In the genomic region with DNA sequence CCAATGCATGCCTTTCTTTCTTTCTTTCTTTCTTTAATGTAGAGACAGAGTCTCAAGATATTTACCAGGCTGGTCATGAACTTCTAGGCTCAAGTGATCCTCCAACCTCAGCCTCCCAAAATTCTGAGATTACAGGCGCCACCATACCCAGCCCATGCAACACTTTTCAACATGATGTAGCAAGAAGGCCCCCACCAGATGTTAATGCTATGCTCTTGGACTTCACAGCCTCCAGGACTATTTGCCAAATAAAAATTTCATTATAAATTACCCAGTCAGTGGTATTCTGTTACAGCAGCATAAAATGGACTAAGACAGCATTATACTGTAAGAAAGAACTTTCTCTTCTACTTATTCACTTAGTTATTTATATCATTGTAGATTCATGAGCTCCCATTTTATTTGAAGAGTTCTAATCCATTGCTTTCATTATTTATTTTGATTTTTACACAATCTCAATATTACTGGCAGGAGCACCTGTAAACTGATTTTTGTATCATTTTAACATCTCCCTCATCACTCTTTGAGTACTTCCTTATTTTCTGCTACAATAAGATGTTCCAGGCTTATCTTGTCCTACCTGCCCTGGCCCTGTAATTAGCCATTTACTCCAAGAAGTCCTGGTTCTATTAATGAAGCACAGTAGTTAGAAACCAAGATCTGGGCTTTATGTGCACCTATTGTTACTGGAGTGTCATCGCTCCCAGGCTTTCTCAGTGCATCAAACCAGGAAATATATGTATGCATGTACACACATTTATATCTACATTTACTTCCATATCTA, we compare ENCODE assay signal across 1 cellular context.
TF ChIP-seq lines count a peak whose summit lies in the region.

No MANE protein-coding gene starts in this region.

TF ChIP-seq in K562, 482 proteins besides CTCF, POLR2A, EP300 and RAD21 (continued from another document):
- TF ChIP-seq, protein P1, sequence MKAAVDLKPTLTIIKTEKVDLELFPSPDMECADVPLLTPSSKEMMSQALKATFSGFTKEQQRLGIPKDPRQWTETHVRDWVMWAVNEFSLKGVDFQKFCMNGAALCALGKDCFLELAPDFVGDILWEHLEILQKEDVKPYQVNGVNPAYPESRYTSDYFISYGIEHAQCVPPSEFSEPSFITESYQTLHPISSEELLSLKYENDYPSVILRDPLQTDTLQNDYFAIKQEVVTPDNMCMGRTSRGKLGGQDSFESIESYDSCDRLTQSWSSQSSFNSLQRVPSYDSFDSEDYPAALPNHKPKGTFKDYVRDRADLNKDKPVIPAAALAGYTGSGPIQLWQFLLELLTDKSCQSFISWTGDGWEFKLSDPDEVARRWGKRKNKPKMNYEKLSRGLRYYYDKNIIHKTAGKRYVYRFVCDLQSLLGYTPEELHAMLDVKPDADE (conservative IDR thresholded peaks at IDR 0.05; ENCODE audit: control insufficient read depth, low read depth, low read length) = no peak
- TF ChIP-seq KDM4B (IDR thresholded peaks at IDR 0.05; ENCODE audit: borderline replicate concordance in 2 of 2, low read depth in 1 of 2) (no peak), SMARCE1 (IDR thresholded peaks at IDR 0.05) (no peak), TRIM24 (IDR thresholded peaks at IDR 0.05) (peak; percentile 80 to 85), TAF7 (tag; IDR thresholded peaks at IDR 0.05) (no peak), RBM34 (IDR thresholded peaks at IDR 0.05; ENCODE audit: borderline replicate concordance, insufficient read depth, low read length) (no peak), MAZ (CRISPR knock-in tag; conservative IDR thresholded peaks at IDR 0.05 in 1 of 2, IDR thresholded peaks at IDR 0.05 in 1 of 2) (0 out of 4 replicates have a peak, but pooled peaks of 1 of the 2 experiments have one; percentile 12), NFATC3 (IDR thresholded peaks at IDR 0.05) (no peak), HNRNPH1 (optimal IDR thresholded peaks at IDR 0.05; ENCODE audit: low read depth, low read length) (no peak), ERF (CRISPR knock-in tag; IDR thresholded peaks at IDR 0.05) (no peak), ZNF764 (CRISPR knock-in tag; IDR thresholded peaks at IDR 0.05; ENCODE audit: low read depth) (no peak), ZFP1 (CRISPR knock-in tag; IDR thresholded peaks at IDR 0.05) (0 out of 2 replicates have a peak, but pooled peaks have one; percentile 11), RAD51 (IDR thresholded peaks at IDR 0.05; ENCODE audit: borderline replicate concordance, low read depth) (no peak), ETV6 (IDR thresholded peaks at IDR 0.05; ENCODE audit: borderline replicate concordance in 1 of 2, low read depth in 2 of 2, low read length in 1 of 2) (no peak), ETV6 (CRISPR knock-in tag; IDR thresholded peaks at IDR 0.05; ENCODE audit: borderline replicate concordance) (no peak), ZBED1 (IDR thresholded peaks at IDR 0.05) (no peak), SAFB (IDR thresholded peaks at IDR 0.05; ENCODE audit: borderline replicate concordance, low read depth, low read length) (no peak), BCL6 (CRISPR knock-in tag; IDR thresholded peaks at IDR 0.05) (no peak), SETDB1 (IDR thresholded peaks at IDR 0.05; ENCODE audit: low read length) (no peak), CAMTA2 (CRISPR knock-in tag; conservative IDR thresholded peaks at IDR 0.05) (no peak), CBFB (CRISPR knock-in tag; IDR thresholded peaks at IDR 0.05) (no peak), IFI16 (CRISPR knock-in tag; IDR thresholded peaks at IDR 0.05) (no peak), ZNF395 (CRISPR knock-in tag; IDR thresholded peaks at IDR 0.05) (no peak), CCAR2 (IDR thresholded peaks at IDR 0.05; ENCODE audit: low read depth, low read length) (no peak)
- TF ChIP-seq, protein P2, sequence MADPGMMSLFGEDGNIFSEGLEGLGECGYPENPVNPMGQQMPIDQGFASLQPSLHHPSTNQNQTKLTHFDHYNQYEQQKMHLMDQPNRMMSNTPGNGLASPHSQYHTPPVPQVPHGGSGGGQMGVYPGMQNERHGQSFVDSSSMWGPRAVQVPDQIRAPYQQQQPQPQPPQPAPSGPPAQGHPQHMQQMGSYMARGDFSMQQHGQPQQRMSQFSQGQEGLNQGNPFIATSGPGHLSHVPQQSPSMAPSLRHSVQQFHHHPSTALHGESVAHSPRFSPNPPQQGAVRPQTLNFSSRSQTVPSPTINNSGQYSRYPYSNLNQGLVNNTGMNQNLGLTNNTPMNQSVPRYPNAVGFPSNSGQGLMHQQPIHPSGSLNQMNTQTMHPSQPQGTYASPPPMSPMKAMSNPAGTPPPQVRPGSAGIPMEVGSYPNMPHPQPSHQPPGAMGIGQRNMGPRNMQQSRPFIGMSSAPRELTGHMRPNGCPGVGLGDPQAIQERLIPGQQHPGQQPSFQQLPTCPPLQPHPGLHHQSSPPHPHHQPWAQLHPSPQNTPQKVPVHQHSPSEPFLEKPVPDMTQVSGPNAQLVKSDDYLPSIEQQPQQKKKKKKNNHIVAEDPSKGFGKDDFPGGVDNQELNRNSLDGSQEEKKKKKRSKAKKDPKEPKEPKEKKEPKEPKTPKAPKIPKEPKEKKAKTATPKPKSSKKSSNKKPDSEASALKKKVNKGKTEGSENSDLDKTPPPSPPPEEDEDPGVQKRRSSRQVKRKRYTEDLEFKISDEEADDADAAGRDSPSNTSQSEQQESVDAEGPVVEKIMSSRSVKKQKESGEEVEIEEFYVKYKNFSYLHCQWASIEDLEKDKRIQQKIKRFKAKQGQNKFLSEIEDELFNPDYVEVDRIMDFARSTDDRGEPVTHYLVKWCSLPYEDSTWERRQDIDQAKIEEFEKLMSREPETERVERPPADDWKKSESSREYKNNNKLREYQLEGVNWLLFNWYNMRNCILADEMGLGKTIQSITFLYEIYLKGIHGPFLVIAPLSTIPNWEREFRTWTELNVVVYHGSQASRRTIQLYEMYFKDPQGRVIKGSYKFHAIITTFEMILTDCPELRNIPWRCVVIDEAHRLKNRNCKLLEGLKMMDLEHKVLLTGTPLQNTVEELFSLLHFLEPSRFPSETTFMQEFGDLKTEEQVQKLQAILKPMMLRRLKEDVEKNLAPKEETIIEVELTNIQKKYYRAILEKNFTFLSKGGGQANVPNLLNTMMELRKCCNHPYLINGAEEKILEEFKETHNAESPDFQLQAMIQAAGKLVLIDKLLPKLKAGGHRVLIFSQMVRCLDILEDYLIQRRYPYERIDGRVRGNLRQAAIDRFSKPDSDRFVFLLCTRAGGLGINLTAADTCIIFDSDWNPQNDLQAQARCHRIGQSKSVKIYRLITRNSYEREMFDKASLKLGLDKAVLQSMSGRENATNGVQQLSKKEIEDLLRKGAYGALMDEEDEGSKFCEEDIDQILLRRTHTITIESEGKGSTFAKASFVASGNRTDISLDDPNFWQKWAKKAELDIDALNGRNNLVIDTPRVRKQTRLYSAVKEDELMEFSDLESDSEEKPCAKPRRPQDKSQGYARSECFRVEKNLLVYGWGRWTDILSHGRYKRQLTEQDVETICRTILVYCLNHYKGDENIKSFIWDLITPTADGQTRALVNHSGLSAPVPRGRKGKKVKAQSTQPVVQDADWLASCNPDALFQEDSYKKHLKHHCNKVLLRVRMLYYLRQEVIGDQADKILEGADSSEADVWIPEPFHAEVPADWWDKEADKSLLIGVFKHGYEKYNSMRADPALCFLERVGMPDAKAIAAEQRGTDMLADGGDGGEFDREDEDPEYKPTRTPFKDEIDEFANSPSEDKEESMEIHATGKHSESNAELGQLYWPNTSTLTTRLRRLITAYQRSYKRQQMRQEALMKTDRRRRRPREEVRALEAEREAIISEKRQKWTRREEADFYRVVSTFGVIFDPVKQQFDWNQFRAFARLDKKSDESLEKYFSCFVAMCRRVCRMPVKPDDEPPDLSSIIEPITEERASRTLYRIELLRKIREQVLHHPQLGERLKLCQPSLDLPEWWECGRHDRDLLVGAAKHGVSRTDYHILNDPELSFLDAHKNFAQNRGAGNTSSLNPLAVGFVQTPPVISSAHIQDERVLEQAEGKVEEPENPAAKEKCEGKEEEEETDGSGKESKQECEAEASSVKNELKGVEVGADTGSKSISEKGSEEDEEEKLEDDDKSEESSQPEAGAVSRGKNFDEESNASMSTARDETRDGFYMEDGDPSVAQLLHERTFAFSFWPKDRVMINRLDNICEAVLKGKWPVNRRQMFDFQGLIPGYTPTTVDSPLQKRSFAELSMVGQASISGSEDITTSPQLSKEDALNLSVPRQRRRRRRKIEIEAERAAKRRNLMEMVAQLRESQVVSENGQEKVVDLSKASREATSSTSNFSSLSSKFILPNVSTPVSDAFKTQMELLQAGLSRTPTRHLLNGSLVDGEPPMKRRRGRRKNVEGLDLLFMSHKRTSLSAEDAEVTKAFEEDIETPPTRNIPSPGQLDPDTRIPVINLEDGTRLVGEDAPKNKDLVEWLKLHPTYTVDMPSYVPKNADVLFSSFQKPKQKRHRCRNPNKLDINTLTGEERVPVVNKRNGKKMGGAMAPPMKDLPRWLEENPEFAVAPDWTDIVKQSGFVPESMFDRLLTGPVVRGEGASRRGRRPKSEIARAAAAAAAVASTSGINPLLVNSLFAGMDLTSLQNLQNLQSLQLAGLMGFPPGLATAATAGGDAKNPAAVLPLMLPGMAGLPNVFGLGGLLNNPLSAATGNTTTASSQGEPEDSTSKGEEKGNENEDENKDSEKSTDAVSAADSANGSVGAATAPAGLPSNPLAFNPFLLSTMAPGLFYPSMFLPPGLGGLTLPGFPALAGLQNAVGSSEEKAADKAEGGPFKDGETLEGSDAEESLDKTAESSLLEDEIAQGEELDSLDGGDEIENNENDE (IDR thresholded peaks at IDR 0.05; ENCODE audit: low read depth, low read length) = no peak
- TF ChIP-seq, protein P3, sequence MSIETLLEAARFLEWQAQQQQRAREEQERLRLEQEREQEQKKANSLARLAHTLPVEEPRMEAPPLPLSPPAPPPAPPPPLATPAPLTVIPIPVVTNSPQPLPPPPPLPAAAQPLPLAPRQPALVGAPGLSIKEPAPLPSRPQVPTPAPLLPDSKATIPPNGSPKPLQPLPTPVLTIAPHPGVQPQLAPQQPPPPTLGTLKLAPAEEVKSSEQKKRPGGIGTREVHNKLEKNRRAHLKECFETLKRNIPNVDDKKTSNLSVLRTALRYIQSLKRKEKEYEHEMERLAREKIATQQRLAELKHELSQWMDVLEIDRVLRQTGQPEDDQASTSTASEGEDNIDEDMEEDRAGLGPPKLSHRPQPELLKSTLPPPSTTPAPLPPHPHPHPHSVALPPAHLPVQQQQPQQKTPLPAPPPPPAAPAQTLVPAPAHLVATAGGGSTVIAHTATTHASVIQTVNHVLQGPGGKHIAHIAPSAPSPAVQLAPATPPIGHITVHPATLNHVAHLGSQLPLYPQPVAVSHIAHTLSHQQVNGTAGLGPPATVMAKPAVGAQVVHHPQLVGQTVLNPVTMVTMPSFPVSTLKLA (conservative IDR thresholded peaks at IDR 0.05) = no peak
